Comparison of ENCODE assay signal across 8 cellular contexts in the genomic region with DNA sequence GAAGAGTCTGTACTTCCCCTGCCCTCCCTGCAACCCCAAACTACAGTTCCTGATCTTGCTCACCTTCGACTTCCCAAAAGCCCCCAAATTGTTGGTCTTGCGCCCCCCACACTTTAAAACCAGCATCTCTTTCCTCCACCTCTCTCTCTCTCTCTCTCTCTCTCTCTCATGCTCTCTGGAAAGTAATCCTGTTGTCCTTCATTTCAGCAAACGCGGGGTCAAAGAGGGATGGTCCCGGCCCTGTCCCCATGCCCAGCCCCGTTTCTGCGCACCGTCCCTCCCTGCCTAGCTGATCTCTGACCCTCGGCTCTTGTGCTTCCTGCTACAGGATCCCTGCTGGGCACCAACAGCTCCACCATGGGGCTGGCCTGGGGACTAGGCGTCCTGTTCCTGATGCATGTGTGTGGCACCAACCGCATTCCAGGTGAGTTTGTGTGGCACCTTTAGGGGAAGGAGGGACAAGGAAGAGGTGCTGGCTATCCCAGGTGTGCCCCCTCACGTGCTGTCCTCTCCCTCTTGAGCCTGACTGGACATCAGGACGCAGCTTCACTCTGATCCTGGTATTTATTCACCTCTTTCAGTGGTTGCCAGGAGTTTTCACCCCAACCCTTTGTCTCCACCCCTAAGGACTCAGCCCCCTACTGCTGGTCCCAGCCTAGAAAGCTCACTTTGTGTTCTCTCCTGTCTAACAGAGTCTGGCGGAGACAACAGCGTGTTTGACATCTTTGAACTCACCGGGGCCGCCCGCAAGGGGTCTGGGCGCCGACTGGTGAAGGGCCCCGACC. TPM values are rescaled to one million over a fixed set of nuclear protein-coding genes. Genes with fewer than 3 reads are reported as not detected.
DNase-seq lines count a peak whose midpoint lies in the region; ATAC-seq and TF ChIP-seq lines count a peak whose summit lies in the region.

No MANE protein-coding gene starts in this region.

- H3K18ac ChIP-seq in IMR-90 (ENCODE audit: low read depth, low read length), result peak overlapping the region; percentile 37

- peaks cover 9% of the 10 kb centered on the region for H3K4me1 Mint-ChIP-seq in Calu3 (ENCODE audit: low read depth, unreplicated experiment)

- peak; percentile 67 for DNase-seq in Calu3
- DNase-seq in IMR-90, result peak; percentile 65
- peak; percentile 74 for DNase-seq in astrocyte of the hippocampus (ENCODE audit: low read depth, low spot score)
- peak; percentile 59 for DNase-seq in iPS-NIHi7 (ENCODE audit: extremely low spot score)
- DNase-seq in stomach, result peak; percentile 65
- no peak for DNase-seq in NCI-H2107 (lab: John Stamatoyannopoulos, UW)

- peak overlapping the region; percentile 85 for H3K9ac ChIP-seq in IMR-90 (ENCODE audit: low read depth, low read length)

- H3K4ac ChIP-seq in IMR-90 (ENCODE audit: low read depth, low read length), result peak overlapping the region; percentile 88

- peaks cover 7 to 53% of the 10 kb centered on the region in 2 experiments; a peak in 3 of 4 replicates for H3K79me1 ChIP-seq in IMR-90 (ENCODE audit: low read depth in 1 of 2, low read length in 2 of 2)

- intact Hi-C loops in Calu3 (cut with micrococcal nuclease; ENCODE audit: unreplicated experiment) (loop anchor here (1.0 to 10.0 kb wide), 7 partner anchors 177 to 875 kb away; no protein-coding TSS in a partner anchor), IMR-90 (cut with micrococcal nuclease) (loop anchor here (2.0 to 5.0 kb wide), 4 partner anchors 294 to 765 kb away; no protein-coding TSS in a partner anchor), stomach (cut with DNase I; ENCODE audit: low total_unique reads) (loop anchor here (5.0 kb wide), 2 partner anchors 404 to 764 kb away; no protein-coding TSS in a partner anchor)

- peak overlapping the region; percentile 59 for H2AFZ ChIP-seq in IMR-90 (replicated peaks; ENCODE audit: low read length, poor library complexity)

- H3K27me3 Mint-ChIP-seq in Calu3 (ENCODE audit: unreplicated experiment), result no peaks in the 10 kb centered on the region

- POLR2A ChIA-PET in IMR-90 (lab: Charles Lee; ENCODE audit: unreplicated experiment), result interaction anchor here (0.5 to 2.7 kb wide), 17 partner anchors 26 to 456 kb away, joined by 3 to 23 read pairs (median 4); no protein-coding TSS in a partner anchor

- TF ChIP-seq CTCF in Calu3 (IDR thresholded peaks at IDR 0.05; ENCODE audit: unreplicated experiment) (no peak), IMR-90 (conservative IDR thresholded peaks at IDR 0.05; ENCODE audit: low read depth, low read length) (peak; percentile 37), stomach (IDR thresholded peaks at IDR 0.05) (peak in 4 of 7 experiments; percentile 10 to 39 (median 27))

- H3K9me1 ChIP-seq in IMR-90 (ENCODE audit: insufficient read depth, low read length), result peaks cover 15% of the 10 kb centered on the region; the same call in 1 of the 2 replicates

- H3K36me3 Mint-ChIP-seq in Calu3 (ENCODE audit: insufficient read depth, unreplicated experiment), result peaks cover 33% of the 10 kb centered on the region

- peak overlapping the region; percentile 63 for H3K4me2 ChIP-seq in IMR-90 (ENCODE audit: low read depth, low read length)

- peak overlapping the region; percentile 60; the same call in 1 of the 2 replicates for H2AK5ac ChIP-seq in IMR-90 (ENCODE audit: low read depth, low read length)

- H3K4me1 ChIP-seq in IMR-90 (ENCODE audit: control insufficient read depth, insufficient read depth, low read length), result peaks cover 8% of the 10 kb centered on the region
- H3K4me1 ChIP-seq in stomach, result peaks cover 20 to 81% (median 61%) of the 10 kb centered on the region in 4 donors

- H4K5ac ChIP-seq in IMR-90 (ENCODE audit: low read depth, low read length), result peak overlapping the region; percentile 37

- in situ Hi-C loops in IMR-90 (cut with MboI; ENCODE audit: low sequenced_read_pairs), result loop anchor here (5.0 kb wide), 4 partner anchors 409 to 874 kb away; no protein-coding TSS in a partner anchor

- ATAC-seq in IMR-90 (ENCODE audit: low read depth), result peak; percentile 5
- ATAC-seq in HG02588 (IDR thresholded peaks at IDR 0.05; ENCODE audit: unreplicated experiment), result no peak
- no peak for ATAC-seq in HG03175 (IDR thresholded peaks at IDR 0.05; ENCODE audit: unreplicated experiment)

- 4% methylated on average over 9 of the region's 21 CpGs; no CpG with 5 or more reads in 1 of the 2 experiments for WGBS in IMR-90 (ENCODE audit: extremely low coverage in 2 of 2, insufficient read length in 1 of 2), 2 experiments
- WGBS in stomach, 5 donors, result 11 to 43% (median 34%) methylated on average over 16 to 21 of the region's 21 CpGs

- peak overlapping the region; percentile 3 to 88; a peak in 3 of 4 replicates for H4K8ac ChIP-seq in IMR-90 (ENCODE audit: low read depth in 2 of 2, low read length in 2 of 2)

- H4K20me1 ChIP-seq in IMR-90 (ENCODE audit: insufficient read depth, low read length), result peaks cover 57% of the 10 kb centered on the region

- no peaks in the 10 kb centered on the region for H3K27me3 ChIP-seq in IMR-90 (ENCODE audit: control insufficient read depth, insufficient read depth, low read length)
- H3K27me3 ChIP-seq in stomach, result peaks cover 0 to 14% (median 4%) of the 10 kb centered on the region in 3 donors

- H2BK20ac ChIP-seq in IMR-90 (ENCODE audit: low read depth, low read length), result no peak overlapping the region; the same call in 1 of the 2 replicates

- H3K23ac ChIP-seq in IMR-90 (ENCODE audit: low read depth, low read length), result peak overlapping the region; percentile 95

- TF ChIP-seq EP300 in stomach (IDR thresholded peaks at IDR 0.05), result no peak

- TF ChIP-seq POLR2A in IMR-90 (IDR thresholded peaks at IDR 0.05; ENCODE audit: low read depth, low read length) (peak; percentile 28), stomach (IDR thresholded peaks at IDR 0.05) (no peak)

- H3K9me3 Mint-ChIP-seq in Calu3 (ENCODE audit: low read depth, unreplicated experiment), result no peaks in the 10 kb centered on the region

- peak overlapping the region; percentile 75 for H3K4me3 Mint-ChIP-seq in Calu3 (ENCODE audit: low read depth, unreplicated experiment)

- H2BK120ac ChIP-seq in IMR-90 (ENCODE audit: low read depth, low read length), result peak overlapping the region; percentile 12; the same call in 1 of the 2 replicates

- peak; percentile 42 for TF ChIP-seq RAD21 in IMR-90 (IDR thresholded peaks at IDR 0.05; ENCODE audit: low read length)

- H3K14ac ChIP-seq in IMR-90 (replicated peaks; ENCODE audit: low read depth, low read length), result peak overlapping the region; percentile 95

- peak overlapping the region; percentile 86 for H2AK9ac ChIP-seq in IMR-90 (replicated peaks; ENCODE audit: low read depth, low read length, poor library complexity)

- H3K27ac ChIP-seq in IMR-90 (ENCODE audit: insufficient read depth, low read length) (peak overlapping the region; percentile 78), stomach (peak overlapping the region; percentile 2 to 96 (median 94))

- peak overlapping the region; percentile 67 for H3K27ac Mint-ChIP-seq in Calu3 (ENCODE audit: unreplicated experiment)

- CTCF ChIA-PET in Calu3 (lab: Charles Lee), result interaction anchor here (0.7 to 2.6 kb wide), 6 partner anchors 50 to 410 kb away, joined by 3 to 37 read pairs (median 5); no protein-coding TSS in a partner anchor
- CTCF ChIA-PET in IMR-90 (lab: Yijun Ruan, JAX), result interaction anchor here (0.6 to 1.7 kb wide), 6 partner anchors 116 to 740 kb away, joined by 3 to 5 read pairs (median 4); no protein-coding TSS in a partner anchor

- peak overlapping the region; percentile 71 for H4K91ac ChIP-seq in IMR-90 (ENCODE audit: insufficient read depth, low read depth, low read length)

- dilution Hi-C loops in IMR-90 (cut with HindIII; ENCODE audit: low sequenced_read_pairs, unreplicated experiment), result no loop called here

- no peak overlapping the region for H2BK15ac ChIP-seq in IMR-90 (ENCODE audit: low read depth, low read length)

- BruUV-seq in Calu3 (replicated peaks; lab: Mats Ljungman, UMichigan) (TSS peak; percentile 35), IMR-90 (replicated peaks; lab: Mats Ljungman, UMichigan) (no TSS peak)

- H3K9me3 ChIP-seq in IMR-90 (ENCODE audit: control insufficient read depth, insufficient read depth, low read length) (no peaks in the 10 kb centered on the region), stomach (no peaks in the 10 kb centered on the region)

- peak overlapping the region; percentile 56 for H2BK5ac ChIP-seq in IMR-90 (ENCODE audit: low read depth, low read length, poor library complexity, severe bottlenecking)

- H3K36me3 ChIP-seq in IMR-90 (ENCODE audit: control insufficient read depth, insufficient read depth, low read length), result peaks cover 48% of the 10 kb centered on the region
- peaks cover 25 to 51% (median 47%) of the 10 kb centered on the region in 4 donors for H3K36me3 ChIP-seq in stomach

- H3K4me3 ChIP-seq in IMR-90 (ENCODE audit: insufficient read depth, low read depth, low read length) (peak overlapping the region; percentile 80), stomach (peak overlapping the region; percentile 54 to 76 (median 63))

- H3K56ac ChIP-seq in IMR-90 (ENCODE audit: extremely low read depth, insufficient read depth, low read length), result peak overlapping the region; percentile 74

TF ChIP-seq in IMR-90, 13 proteins besides CTCF, POLR2A, EP300 and RAD21:
- no peak for TF ChIP-seq NFE2L2 (IDR thresholded peaks at IDR 0.05; ENCODE audit: low read depth, low read length)
- TF ChIP-seq FOS (IDR thresholded peaks at IDR 0.05; ENCODE audit: low read depth, low read length), result no peak
- TF ChIP-seq, protein P1, sequence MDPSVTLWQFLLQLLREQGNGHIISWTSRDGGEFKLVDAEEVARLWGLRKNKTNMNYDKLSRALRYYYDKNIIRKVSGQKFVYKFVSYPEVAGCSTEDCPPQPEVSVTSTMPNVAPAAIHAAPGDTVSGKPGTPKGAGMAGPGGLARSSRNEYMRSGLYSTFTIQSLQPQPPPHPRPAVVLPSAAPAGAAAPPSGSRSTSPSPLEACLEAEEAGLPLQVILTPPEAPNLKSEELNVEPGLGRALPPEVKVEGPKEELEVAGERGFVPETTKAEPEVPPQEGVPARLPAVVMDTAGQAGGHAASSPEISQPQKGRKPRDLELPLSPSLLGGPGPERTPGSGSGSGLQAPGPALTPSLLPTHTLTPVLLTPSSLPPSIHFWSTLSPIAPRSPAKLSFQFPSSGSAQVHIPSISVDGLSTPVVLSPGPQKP (IDR thresholded peaks at IDR 0.05; ENCODE audit: borderline replicate concordance, low read depth, low read length), result no peak
- peak; percentile 26; the same call in 1 of the 2 replicates for TF ChIP-seq SMC3 (IDR thresholded peaks at IDR 0.05; ENCODE audit: low read depth, low read length)
- peak; percentile 57 for TF ChIP-seq CHD1 (IDR thresholded peaks at IDR 0.05; ENCODE audit: low read depth, low read length)

RNA-seq across cellular contexts. Expression of gene THBS1, which starts 0.8 kb away (rescaled TPM):
- 81.2 and 199 TPM in 2 replicates for total RNA-seq in Calu3 (2022)
- 3,217 and 4,071 TPM in 2 replicates for total RNA-seq in IMR-90 (2012; rRNA removed)
- 1,562 and 1,711 TPM in 2 replicates for polyA plus RNA-seq in IMR-90 (2012; rRNA removed)
- polyA plus RNA-seq in IMR-90 (2012; cell fraction: cytosol; rRNA removed), result 567 and 904 TPM in 2 replicates
- 2,496 and 5,799 TPM in 2 replicates for polyA plus RNA-seq in IMR-90 (2012; cell fraction: nucleus; rRNA removed; ENCODE audit: low replicate concordance)
- total RNA-seq in stomach, result 100 to 1,000 TPM; 112 to 842 (median 505) TPM
- polyA plus RNA-seq in stomach, result 10 to 100 TPM; 12.9 to 18.2 (median 16.0) TPM
